ENCODE assay signal across 11 cellular contexts in genomic region chr2:237213325-237214040, GRCh38.
DNase-seq lines count a peak whose midpoint lies in the region; ATAC-seq and TF ChIP-seq lines count a peak whose summit lies in the region.
"Had no signal": no experiment of that assay in that cellular context is flagged by ENCODE, and none has a peak within 500 bp of the region (broad histone marks: within the 10 kb centered on the region; RNA-seq: fewer than 3 reads in every experiment).

No MANE protein-coding gene starts in this region.

- H3K27me3 ChIP-seq in MG63 = no peaks in the 10 kb centered on the region
- no peaks in the 10 kb centered on the region for H3K27me3 ChIP-seq in endodermal cell (ENCODE audit: control insufficient read depth, insufficient read depth, low read length, poor library complexity, severe bottlenecking)
- H3K27me3 ChIP-seq in lower lobe of right lung (ENCODE audit: low read depth) = no peaks in the 10 kb centered on the region
- H3K27me3 ChIP-seq in upper lobe of left lung = no peaks in the 10 kb centered on the region
- H3K27me3 ChIP-seq: cardiac muscle cell, neural progenitor cell had no signal

- peak; percentile 91 for DNase-seq in MG63
- DNase-seq in endodermal cell = peak; percentile 68
- DNase-seq in lower lobe of right lung = no peak
- peak in 1 of 2 donors; percentile 32 for DNase-seq in upper lobe of left lung
- DNase-seq in HT-29 (ENCODE audit: low spot score) = no peak
- no peak for DNase-seq in COLO668 (lab: John Stamatoyannopoulos, UW; ENCODE audit: unreplicated experiment)
- no peak for DNase-seq in T-helper 1 cell
- DNase-seq: NCI-H2029 had no signal

- H3K27ac ChIP-seq in endodermal cell (ENCODE audit: low read depth, low read length) (no peak overlapping the region), lower lobe of right lung (peak overlapping the region; percentile 33), upper lobe of left lung (peak overlapping the region in 1 of 4 donors; percentile 40)
- H3K27ac ChIP-seq: cardiac muscle cell, neural progenitor cell had no signal

- no peak overlapping the region for H3K4me3 Mint-ChIP-seq in endodermal cell
- H3K4me3 Mint-ChIP-seq: neural progenitor cell had no signal

- H3K4me1 ChIP-seq in endodermal cell (ENCODE audit: control insufficient read depth, insufficient read depth, low read length) = no peaks in the 10 kb centered on the region
- H3K4me1 ChIP-seq in lower lobe of right lung = no peaks in the 10 kb centered on the region
- peaks cover 0 to 3% (median 0%) of the 10 kb centered on the region in 4 donors for H3K4me1 ChIP-seq in upper lobe of left lung

- no peak overlapping the region for H3K4me3 ChIP-seq in MG63
- no peak overlapping the region for H3K4me3 ChIP-seq in endodermal cell (ENCODE audit: low read length)
- H3K4me3 ChIP-seq in lower lobe of right lung = no peak overlapping the region
- no peak overlapping the region for H3K4me3 ChIP-seq in upper lobe of left lung
- H3K4me3 ChIP-seq: cardiac muscle cell, neural progenitor cell had no signal

- peaks cover 3% of the 10 kb centered on the region for H3K9me3 Mint-ChIP-seq in endodermal cell
- H3K9me3 Mint-ChIP-seq: neural progenitor cell had no signal

- TF ChIP-seq POLR2A in upper lobe of left lung (IDR thresholded peaks at IDR 0.05) = no peak

- H3K27me3 Mint-ChIP-seq in endodermal cell (ENCODE audit: insufficient read depth) = no peaks in the 10 kb centered on the region

- intact Hi-C loops in lower lobe of right lung (cut with DNase I) = no loop called here

- H3K9ac ChIP-seq in endodermal cell (ENCODE audit: extremely low read depth, low read length, poor library complexity, severe bottlenecking) = no peak overlapping the region
- H3K9ac ChIP-seq: neural progenitor cell had no signal

- no peak for TF ChIP-seq EP300 in upper lobe of left lung (IDR thresholded peaks at IDR 0.05)

- peaks cover 11% of the 10 kb centered on the region for H3K4me1 Mint-ChIP-seq in endodermal cell

- 70 to 85% methylated on average over 4 to 10 of the region's 10 CpGs for WGBS in endodermal cell (ENCODE audit: insufficient coverage in 1 of 2, insufficient read length in 1 of 2), 2 experiments
- WGBS in upper lobe of left lung, 2 donors = 67 to 80% methylated on average over 10 of the region's 10 CpGs

- ATAC-seq in lower lobe of right lung = peak; percentile 80 to 81
- peak; percentile 79 to 88 for ATAC-seq in upper lobe of left lung (ENCODE audit: low FRiP score in 2 of 2)
- no peak for ATAC-seq in GM18909 (IDR thresholded peaks at IDR 0.05; ENCODE audit: poor library complexity, unreplicated experiment)

- H3K9me3 ChIP-seq in MG63 = no peaks in the 10 kb centered on the region
- peaks cover 14% of the 10 kb centered on the region for H3K9me3 ChIP-seq in endodermal cell (ENCODE audit: control insufficient read depth, low read length)
- H3K9me3 ChIP-seq in lower lobe of right lung = no peaks in the 10 kb centered on the region
- H3K9me3 ChIP-seq in upper lobe of left lung = no peaks in the 10 kb centered on the region

- no peak for TF ChIP-seq CTCF in endodermal cell (conservative IDR thresholded peaks at IDR 0.05)
- no peak for TF ChIP-seq CTCF in lower lobe of right lung (IDR thresholded peaks at IDR 0.05)
- no peak for TF ChIP-seq CTCF in upper lobe of left lung (IDR thresholded peaks at IDR 0.05)

- H3K36me3 Mint-ChIP-seq in endodermal cell (ENCODE audit: low read depth) = no peaks in the 10 kb centered on the region
- H3K36me3 Mint-ChIP-seq: neural progenitor cell had no signal

- no peaks in the 10 kb centered on the region for H3K36me3 ChIP-seq in MG63
- H3K36me3 ChIP-seq in endodermal cell (ENCODE audit: control insufficient read depth, insufficient read depth, low read length) = no peaks in the 10 kb centered on the region
- no peaks in the 10 kb centered on the region for H3K36me3 ChIP-seq in lower lobe of right lung
- no peaks in the 10 kb centered on the region for H3K36me3 ChIP-seq in upper lobe of left lung
- H3K36me3 ChIP-seq: cardiac muscle cell, neural progenitor cell had no signal

- H3K27ac Mint-ChIP-seq in endodermal cell = no peak overlapping the region
- H3K27ac Mint-ChIP-seq: neural progenitor cell had no signal

Comparison
In these comparisons a context has a peak if more than half of its experiments do, and no peak if none do; other contexts are left out.
1. DNase-seq: peak in MG63 (single experiment) and endodermal cell (single experiment); none in lower lobe of right lung (single experiment), HT-29 (single experiment), COLO668 (single experiment) and T-helper 1 cell (0 of 5).